Comparison of ENCODE assay signal across 19 cellular contexts in the genomic region with DNA sequence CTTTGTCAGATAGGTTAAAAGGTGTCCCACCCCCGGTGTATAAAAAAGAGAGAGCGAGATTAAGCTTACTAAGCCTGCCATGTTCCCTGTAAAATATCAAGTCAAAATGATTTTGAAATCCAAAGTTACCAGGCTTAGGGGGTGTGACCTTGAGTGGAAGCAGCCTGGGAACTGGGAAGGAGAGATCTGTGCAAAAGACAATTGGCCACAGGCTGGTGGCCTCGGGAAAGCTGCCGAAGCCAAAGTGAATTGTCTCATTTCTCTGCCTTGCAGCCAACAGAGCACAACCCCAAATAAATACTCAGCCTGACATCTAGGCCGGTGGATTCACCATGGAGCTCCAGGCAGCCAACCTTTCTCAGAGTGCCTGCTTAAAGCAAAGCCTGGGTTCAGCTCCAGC.
"Had no signal": no experiment of that assay in that cellular context is flagged by ENCODE, and none has a peak within 500 bp of the region (broad histone marks: within the 10 kb centered on the region; RNA-seq: fewer than 3 reads in every experiment).

No MANE protein-coding gene starts in this region.

- H3K4me1 Mint-ChIP-seq: activated naive CD4-positive, alpha-beta T cell treated with anti-CD3 and anti-CD28 coated beads, Interleukin-2, amount 50 U/mL, for 24 hours had no signal

- ATAC-seq: activated CD8-positive, alpha-beta T cell treated with anti-CD3 and anti-CD28 coated beads for 36 hours; body of pancreas; foreskin keratinocyte; WTC11 had no signal

- H3K4me3 Mint-ChIP-seq: activated CD8-positive, alpha-beta T cell treated with anti-CD3 and anti-CD28 coated beads for 36 hours; activated naive CD4-positive, alpha-beta T cell treated with anti-CD3 and anti-CD28 coated beads, Interleukin-2, amount 50 U/mL, for 24 hours; nephron; T-helper 1 cell treated with Interleukin-12 subunit alpha and Interleukin-12 subunit beta and Interleukin-4 antibody, amounts not matched to agents 30 μg/mL and 1 μg/mL, for 36 hours; WTC11 had no signal

- H3K4me3 ChIP-seq: body of pancreas, dorsolateral prefrontal cortex, esophagus muscularis mucosa, prostate gland, sigmoid colon, spleen, stomach, testis had no signal

- H3K36me3 Mint-ChIP-seq: WTC11 had no signal

- H3K9me3 ChIP-seq: body of pancreas, esophagus muscularis mucosa, prostate gland, sigmoid colon, spleen, stomach, testis had no signal

- H3K4me1 ChIP-seq: body of pancreas, esophagus muscularis mucosa, prostate gland, spleen, testis had no signal

- H3K27ac Mint-ChIP-seq: activated CD8-positive, alpha-beta T cell treated with anti-CD3 and anti-CD28 coated beads for 36 hours; activated naive CD4-positive, alpha-beta T cell treated with anti-CD3 and anti-CD28 coated beads, Interleukin-2, amount 50 U/mL, for 24 hours; nephron; T-helper 1 cell treated with Interleukin-12 subunit alpha and Interleukin-12 subunit beta and Interleukin-4 antibody, amounts not matched to agents 30 μg/mL and 1 μg/mL, for 36 hours; WTC11 had no signal

- H3K36me3 ChIP-seq: esophagus muscularis mucosa, prostate gland, sigmoid colon had no signal

- H3K27ac ChIP-seq: body of pancreas, esophagus muscularis mucosa, foreskin keratinocyte, prostate gland, sigmoid colon, spleen, stomach, testis had no signal

- H3K27me3 Mint-ChIP-seq: activated CD8-positive, alpha-beta T cell treated with anti-CD3 and anti-CD28 coated beads for 36 hours; activated naive CD4-positive, alpha-beta T cell treated with anti-CD3 and anti-CD28 coated beads, Interleukin-2, amount 50 U/mL, for 24 hours had no signal

- DNase-seq: activated CD4-positive, alpha-beta T cell treated with anti-CD3 and anti-CD28 coated beads for 4 hours; activated CD8-positive, alpha-beta T cell treated with anti-CD3 and anti-CD28 coated beads for 36 hours; activated effector memory CD4-positive, alpha-beta T cell treated with anti-CD3 and anti-CD28 coated beads, Interleukin-2, amount 50 U/mL, for 16 hours; activated T-cell treated with anti-CD3 and anti-CD28 coated beads, Interleukin-2, amount 50 U/mL, for 48 hours; body of pancreas; dorsolateral prefrontal cortex; foreskin keratinocyte; islet precursor cell; occipital lobe; sigmoid colon; spleen; stomach; testis had no signal

- H3K27me3 ChIP-seq: body of pancreas, dorsolateral prefrontal cortex, esophagus muscularis mucosa, foreskin keratinocyte, sigmoid colon, spleen, stomach, testis had no signal

- H3K9me3 Mint-ChIP-seq: activated CD8-positive, alpha-beta T cell treated with anti-CD3 and anti-CD28 coated beads for 36 hours; nephron; T-helper 1 cell treated with Interleukin-12 subunit alpha and Interleukin-12 subunit beta and Interleukin-4 antibody, amounts not matched to agents 30 μg/mL and 1 μg/mL, for 36 hours; WTC11 had no signal
